ENCODE assay signal across 8 cellular contexts in genomic region chr19:1469936-1470863, GRCh38. TPM values are rescaled to one million over a fixed set of nuclear protein-coding genes. Genes with fewer than 3 reads are reported as not detected.
DNase-seq lines count a peak whose midpoint lies in the region; ATAC-seq, FAIRE-seq and TF ChIP-seq lines count a peak whose summit lies in the region.

No MANE protein-coding gene starts in this region.

- H3K27me3 Mint-ChIP-seq in Calu3 (ENCODE audit: unreplicated experiment): no peaks in the 10 kb centered on the region

- H3K36me3 ChIP-seq in esophagus (ENCODE audit: control insufficient read depth in 2 of 2, insufficient read depth in 2 of 2, low read length in 1 of 2) (peaks cover 0 to 11% of the 10 kb centered on the region in 2 donors), pancreas (no peaks in the 10 kb centered on the region), tibial nerve (peaks cover 0 to 28% (median 0%) of the 10 kb centered on the region in 3 donors)

- ATAC-seq in pancreas (peak; percentile 26 to 69 (median 46)), HG03108 (IDR thresholded peaks at IDR 0.05; ENCODE audit: unreplicated experiment) (no peak)

- no peaks in the 10 kb centered on the region for H3K4me1 Mint-ChIP-seq in Calu3 (ENCODE audit: low read depth, unreplicated experiment)

- H3K4me3 ChIP-seq in esophagus (ENCODE audit: low read depth in 1 of 2, low read length in 2 of 2): peak overlapping the region; percentile 39 to 40
- H3K4me3 ChIP-seq in pancreas: peak overlapping the region in 2 of 4 donors; percentile 26 to 45
- H3K4me3 ChIP-seq in tibial nerve: peak overlapping the region; percentile 8 to 50 (median 26)

- intact Hi-C loops in Calu3 (cut with micrococcal nuclease; ENCODE audit: unreplicated experiment) (no loop called here), pancreas (cut with DNase I) (no loop called here)

- H3K4me1 ChIP-seq in esophagus (ENCODE audit: control insufficient read depth in 2 of 2, insufficient read depth in 2 of 2, low read length in 1 of 2) (peaks cover 43 to 70% of the 10 kb centered on the region in 2 donors), pancreas (peaks cover 16 to 35% (median 35%) of the 10 kb centered on the region in 3 donors), tibial nerve (peaks cover 0 to 96% (median 55%) of the 10 kb centered on the region in 4 donors)

- H3K27ac ChIP-seq in esophagus (ENCODE audit: low read depth in 2 of 2, low read length in 1 of 2): no peak overlapping the region
- no peak overlapping the region for H3K27ac ChIP-seq in pancreas
- H3K27ac ChIP-seq in tibial nerve: peak overlapping the region in 1 of 4 donors; percentile 43

- no peak for FAIRE-seq in pancreas (lab: Jason Lieb, UNC)

- peaks cover 0 to 54% of the 10 kb centered on the region in 2 donors for H3K27me3 ChIP-seq in esophagus (ENCODE audit: control insufficient read depth in 1 of 2, insufficient read depth in 2 of 2, low read length in 2 of 2)
- H3K27me3 ChIP-seq in pancreas: peaks cover 0 to 30% (median 5%) of the 10 kb centered on the region in 4 donors
- H3K27me3 ChIP-seq in tibial nerve: peaks cover 2 to 80% of the 10 kb centered on the region in 2 donors

- no peaks in the 10 kb centered on the region for H3K9me3 Mint-ChIP-seq in Calu3 (ENCODE audit: low read depth, unreplicated experiment)

- H3K36me3 Mint-ChIP-seq in Calu3 (ENCODE audit: insufficient read depth, unreplicated experiment): peaks cover 13% of the 10 kb centered on the region

- 3 to 4% methylated on average over 44 to 90 of the region's 90 CpGs for WGBS in esophagus, 2 donors
- WGBS in pancreas, 2 donors: 3% methylated on average over 74 to 90 of the region's 90 CpGs
- WGBS in tibial nerve, 2 donors: 3 to 8% methylated on average over 18 to 38 of the region's 90 CpGs

- DNase-seq in Calu3 (peak; percentile 59), NCI-H1930 (lab: John Stamatoyannopoulos, UW) (peak; percentile 65 to 79), pancreas (peak in 3 of 6 donors; percentile 44 to 79 (median 73)), tibial nerve (ENCODE audit: low spot score in 2 of 2) (no peak), A172 (ENCODE audit: low spot score) (no peak)
- peak; percentile 45 to 47 for DNase-seq in activated CD8-positive, alpha-beta memory T cell treated with anti-CD3 and anti-CD28 coated beads for 4 hours (ENCODE audit: low read depth in 2 of 2)

- H3K4me3 Mint-ChIP-seq in Calu3 (ENCODE audit: low read depth, unreplicated experiment): peak overlapping the region; percentile 68

- H3K9me3 ChIP-seq in esophagus (ENCODE audit: control insufficient read depth in 2 of 2, insufficient read depth in 1 of 2, low read depth in 1 of 2, low read length in 1 of 2) (peaks cover 0 to 14% of the 10 kb centered on the region in 2 donors), pancreas (no peaks in the 10 kb centered on the region), tibial nerve (no peaks in the 10 kb centered on the region)

- CTCF ChIA-PET in Calu3 (lab: Charles Lee): interaction anchor here (0.5 kb wide), 1 partner anchor 16 kb away, joined by 3 read pairs; no protein-coding TSS in a partner anchor

- no peak for TF ChIP-seq CTCF in Calu3 (IDR thresholded peaks at IDR 0.05; ENCODE audit: unreplicated experiment)
- TF ChIP-seq CTCF in pancreas (IDR thresholded peaks at IDR 0.05): no peak
- TF ChIP-seq CTCF in tibial nerve (IDR thresholded peaks at IDR 0.05): no peak

- no peak overlapping the region for H3K27ac Mint-ChIP-seq in Calu3 (ENCODE audit: unreplicated experiment)

- BruUV-seq in Calu3 (replicated peaks; lab: Mats Ljungman, UMichigan): no TSS peak

- no peak for TF ChIP-seq POLR2A in tibial nerve (IDR thresholded peaks at IDR 0.05)

- TF ChIP-seq EP300 in tibial nerve (IDR thresholded peaks at IDR 0.05): no peak

RNA-seq across cellular contexts. Expression of gene C19orf25, which starts 8.8 kb away (rescaled TPM):
- total RNA-seq in Calu3 (2022) (33.7 and 33.8 TPM in 2 replicates), pancreas (10 to 100 TPM; 10.7 to 19.3 (median 13.4) TPM), tibial nerve (10 to 100 TPM; 22.4 to 47.4 (median 33.8) TPM)
- polyA plus RNA-seq in esophagus (10 to 100 TPM; 17.8 to 28.1 TPM), pancreas (10 to 100 TPM; 21.5 to 39.0 TPM)
- total RNA-seq in A172 (2014; rRNA removed; shearing (Covaris generic)): 44.0 and 60.4 TPM in 2 replicates

RNA-seq across cellular contexts. Expression of gene PCSK4, which starts 19.9 kb away (rescaled TPM):
- total RNA-seq in Calu3 (2022) (4.5 and 5.5 TPM in 2 replicates), pancreas (1 to 10 TPM; 1.5 to 2.7 (median 2.3) TPM), tibial nerve (1 to 10 TPM; 1.3 to 4.9 (median 2.2) TPM)
- polyA plus RNA-seq in esophagus (1 to 10 TPM; 1.9 to 4.0 TPM), pancreas (10 to 100 TPM in 1 of 2 donors, 1 to 10 TPM in 1; 9.9 to 11.5 TPM)
- 3.1 and 5.4 TPM in 2 replicates for total RNA-seq in A172 (2014; rRNA removed; shearing (Covaris generic))

RNA-seq across cellular contexts. Expression of gene APC2, which starts 20.3 kb away (rescaled TPM):
- total RNA-seq in Calu3 (2022) (0.12 and 0.44 TPM in 2 replicates), pancreas (under 1 TPM in 5 of 6 donors, not detected in 1; 0.04 to 0.23 (median 0.06) TPM), tibial nerve (10 to 100 TPM in 1 of 4 donors, 1 to 10 TPM in 3; 1.7 to 10.2 (median 4.2) TPM)
- polyA plus RNA-seq in esophagus (under 1 TPM; 0.02 to 0.10 TPM), pancreas (under 1 TPM; 0.05 to 0.27 TPM)
- 0.79 and 5.5 TPM in 2 replicates for total RNA-seq in A172 (2014; rRNA removed; shearing (Covaris generic))

RNA-seq across cellular contexts. Expression of gene REEP6, which starts 20.8 kb away (rescaled TPM):
- 13.9 and 16.2 TPM in 2 replicates for total RNA-seq in Calu3 (2022)
- polyA plus RNA-seq in esophagus: 10 to 100 TPM; 10.1 to 14.4 TPM
- total RNA-seq in pancreas: 10 to 100 TPM; 12.6 to 22.0 (median 16.9) TPM
- 10 to 100 TPM; 14.5 to 24.1 TPM for polyA plus RNA-seq in pancreas
- total RNA-seq in tibial nerve: 1 to 10 TPM; 1.2 to 4.6 (median 2.9) TPM
- 4.1 and 4.3 TPM in 2 replicates for total RNA-seq in A172 (2014; rRNA removed; shearing (Covaris generic))

RNA-seq across cellular contexts. Expression of gene RPS15, which starts 32.0 kb away (rescaled TPM):
- 628 and 642 TPM in 2 replicates for total RNA-seq in Calu3 (2022)
- 1,000 to 10,000 TPM; 2,888 to 3,260 TPM for polyA plus RNA-seq in esophagus
- 1,000 to 10,000 TPM in 1 of 6 donors, 100 to 1,000 TPM in 5; 596 to 1,125 (median 797) TPM for total RNA-seq in pancreas
- polyA plus RNA-seq in pancreas: 1,000 to 10,000 TPM; 1,641 to 1,709 TPM
- 1,000 to 10,000 TPM; 4,239 to 4,988 (median 4,337) TPM for total RNA-seq in tibial nerve
- 2,554 and 2,923 TPM in 2 replicates for total RNA-seq in A172 (2014; rRNA removed; shearing (Covaris generic))

Comparison
In these comparisons a context has a peak if more than half of its experiments do, and no peak if none do; other contexts are left out.
1. DNase-seq: peak in Calu3 (single experiment), NCI-H1930 (2 of 2) and activated CD8-positive, alpha-beta memory T cell treated with anti-CD3 and anti-CD28 coated beads for 4 hours (2 of 2); none in tibial nerve (0 of 2) and A172 (single experiment).